Comparison of ENCODE assay signal across 1 cellular context in the genomic region with DNA sequence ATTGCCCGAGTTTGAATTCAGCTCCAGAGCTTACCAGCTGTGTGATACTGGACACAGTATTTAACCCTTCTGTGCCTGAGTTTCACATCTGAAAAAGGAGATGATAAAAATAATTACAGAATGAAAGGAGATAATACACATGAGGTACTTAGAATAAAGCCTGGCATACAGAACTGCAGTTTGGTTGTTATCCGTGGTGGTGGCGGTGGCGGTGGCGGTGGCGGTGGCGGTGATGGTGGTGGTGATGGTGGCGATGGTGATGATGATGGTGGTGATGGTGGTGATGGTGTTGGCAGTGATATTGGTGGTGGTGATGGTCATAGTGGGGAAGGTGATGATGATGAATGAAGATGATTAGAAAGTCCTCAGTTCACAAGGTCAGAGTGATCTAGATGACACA.
TF ChIP-seq lines count a peak whose summit lies in the region.

No MANE protein-coding gene starts in this region.

TF ChIP-seq in IMR-90, 13 proteins besides CTCF, POLR2A, EP300 and RAD21:
- no peak for TF ChIP-seq CEBPB (IDR thresholded peaks at IDR 0.05; ENCODE audit: low read depth, low read length)
- no peak for TF ChIP-seq RCOR1 (IDR thresholded peaks at IDR 0.05; ENCODE audit: insufficient replicate concordance, low read length)
- TF ChIP-seq, protein P1, sequence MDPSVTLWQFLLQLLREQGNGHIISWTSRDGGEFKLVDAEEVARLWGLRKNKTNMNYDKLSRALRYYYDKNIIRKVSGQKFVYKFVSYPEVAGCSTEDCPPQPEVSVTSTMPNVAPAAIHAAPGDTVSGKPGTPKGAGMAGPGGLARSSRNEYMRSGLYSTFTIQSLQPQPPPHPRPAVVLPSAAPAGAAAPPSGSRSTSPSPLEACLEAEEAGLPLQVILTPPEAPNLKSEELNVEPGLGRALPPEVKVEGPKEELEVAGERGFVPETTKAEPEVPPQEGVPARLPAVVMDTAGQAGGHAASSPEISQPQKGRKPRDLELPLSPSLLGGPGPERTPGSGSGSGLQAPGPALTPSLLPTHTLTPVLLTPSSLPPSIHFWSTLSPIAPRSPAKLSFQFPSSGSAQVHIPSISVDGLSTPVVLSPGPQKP (IDR thresholded peaks at IDR 0.05; ENCODE audit: borderline replicate concordance, low read depth, low read length), result no peak
- TF ChIP-seq FOS (IDR thresholded peaks at IDR 0.05; ENCODE audit: low read depth, low read length), result no peak
- TF ChIP-seq MXI1 (IDR thresholded peaks at IDR 0.05; ENCODE audit: borderline replicate concordance, low read depth, low read length), result no peak
- no peak for TF ChIP-seq MAFK (IDR thresholded peaks at IDR 0.05; ENCODE audit: low read depth, low read length)
- no peak for TF ChIP-seq BHLHE40 (IDR thresholded peaks at IDR 0.05; ENCODE audit: low read depth, low read length)
- TF ChIP-seq NFE2L2 (IDR thresholded peaks at IDR 0.05; ENCODE audit: low read depth, low read length), result no peak
- TF ChIP-seq CHD1 (IDR thresholded peaks at IDR 0.05; ENCODE audit: low read depth, low read length), result no peak
- no peak for TF ChIP-seq RFX5 (IDR thresholded peaks at IDR 0.05; ENCODE audit: low read depth, low read length)
- TF ChIP-seq, protein P2, sequence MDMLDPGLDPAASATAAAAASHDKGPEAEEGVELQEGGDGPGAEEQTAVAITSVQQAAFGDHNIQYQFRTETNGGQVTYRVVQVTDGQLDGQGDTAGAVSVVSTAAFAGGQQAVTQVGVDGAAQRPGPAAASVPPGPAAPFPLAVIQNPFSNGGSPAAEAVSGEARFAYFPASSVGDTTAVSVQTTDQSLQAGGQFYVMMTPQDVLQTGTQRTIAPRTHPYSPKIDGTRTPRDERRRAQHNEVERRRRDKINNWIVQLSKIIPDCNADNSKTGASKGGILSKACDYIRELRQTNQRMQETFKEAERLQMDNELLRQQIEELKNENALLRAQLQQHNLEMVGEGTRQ (IDR thresholded peaks at IDR 0.05; ENCODE audit: low read depth, low read length), result no peak
- TF ChIP-seq MAZ (IDR thresholded peaks at IDR 0.05; ENCODE audit: borderline replicate concordance, low read depth, low read length), result no peak
- TF ChIP-seq SMC3 (IDR thresholded peaks at IDR 0.05; ENCODE audit: low read depth, low read length), result no peak
